ENCODE assay signal across 15 cellular contexts in the genomic region with DNA sequence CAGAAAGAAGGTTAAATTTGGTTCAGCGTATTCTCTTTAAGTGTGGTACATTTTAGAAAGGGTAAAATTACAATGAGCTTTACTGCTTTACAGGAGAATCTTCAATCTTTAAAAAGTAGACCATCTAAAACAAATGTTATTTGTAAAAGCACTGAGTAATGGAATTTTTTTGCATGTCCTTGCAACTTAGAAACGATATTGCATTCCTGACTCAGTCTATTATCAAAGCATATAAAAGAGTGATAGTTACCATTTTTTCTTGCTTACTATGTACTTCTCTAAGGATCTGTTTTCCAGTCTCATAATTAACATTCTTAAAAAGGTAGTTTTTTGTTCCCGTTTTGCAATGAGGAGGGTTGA. TPM values are rescaled to one million over a fixed set of nuclear protein-coding genes. Genes with fewer than 3 reads are reported as not detected.
DNase-seq lines count a peak whose midpoint lies in the region; ATAC-seq and TF ChIP-seq lines count a peak whose summit lies in the region.
"Had no signal": no experiment of that assay in that cellular context is flagged by ENCODE, and none has a peak within 500 bp of the region (broad histone marks: within the 10 kb centered on the region; RNA-seq: fewer than 3 reads in every experiment).

No MANE protein-coding gene starts in this region.

- H3K27ac ChIP-seq in CD4-positive, alpha-beta T cell (ENCODE audit: low read depth, low read length): peak overlapping the region; percentile 85
- H3K27ac ChIP-seq: gastrocnemius medialis, left ventricle myocardium inferior had no signal

- no peaks in the 10 kb centered on the region for H3K9me3 ChIP-seq in CD4-positive, alpha-beta T cell (ENCODE audit: control insufficient read depth, low read length)
- H3K9me3 ChIP-seq: gastrocnemius medialis, left ventricle myocardium inferior, transverse colon had no signal

- POLR2A ChIA-PET in CD4-positive, alpha-beta T cell (lab: Charles Lee): interaction anchor here (1.0 to 8.8 kb wide), 16 partner anchors 8 to 229 kb away, joined by 3 to 116 read pairs (median 11); a partner anchor contains a TSS
- POLR2A ChIA-PET in activated CD8-positive, alpha-beta T cell treated with anti-CD3 and anti-CD28 coated beads for 36 hours (lab: Charles Lee): interaction anchor here (0.6 to 3.9 kb wide), 6 partner anchors 8 to 41 kb away, joined by 3 to 15 read pairs (median 3); no protein-coding TSS in a partner anchor

- intact Hi-C loops in CD4-positive, alpha-beta T cell (cut with DNase I, micrococcal nuclease): no loop called here
- intact Hi-C loops in Calu3 (cut with micrococcal nuclease; ENCODE audit: unreplicated experiment): loop anchor here (5.0 to 10.0 kb wide), 4 partner anchors 112 to 275 kb away; a partner anchor contains a TSS
- intact Hi-C loops in activated CD8-positive, alpha-beta T cell treated with anti-CD3 and anti-CD28 coated beads for 36 hours (cut with micrococcal nuclease): no loop called here

- no peaks in the 10 kb centered on the region for H3K9me3 Mint-ChIP-seq in CD4-positive, alpha-beta T cell
- H3K9me3 Mint-ChIP-seq in Calu3 (ENCODE audit: low read depth, unreplicated experiment) (peaks cover 3% of the 10 kb centered on the region), mesothelial cell of epicardium (no peaks in the 10 kb centered on the region)
- peaks cover 1% of the 10 kb centered on the region for H3K9me3 Mint-ChIP-seq in activated CD8-positive, alpha-beta T cell treated with anti-CD3 and anti-CD28 coated beads for 36 hours

- H3K4me3 Mint-ChIP-seq in CD4-positive, alpha-beta T cell: peak overlapping the region; percentile 95
- H3K4me3 Mint-ChIP-seq in Calu3 (ENCODE audit: low read depth, unreplicated experiment) (peak overlapping the region; percentile 82), mesothelial cell of epicardium (no peak overlapping the region)
- peak overlapping the region; percentile 76 for H3K4me3 Mint-ChIP-seq in activated CD8-positive, alpha-beta T cell treated with anti-CD3 and anti-CD28 coated beads for 36 hours

- H3K27me3 ChIP-seq in CD4-positive, alpha-beta T cell (ENCODE audit: control insufficient read depth, insufficient read depth, low read length): no peaks in the 10 kb centered on the region
- H3K27me3 ChIP-seq: gastrocnemius medialis, transverse colon had no signal

- peaks cover 51% of the 10 kb centered on the region for H3K36me3 Mint-ChIP-seq in CD4-positive, alpha-beta T cell (ENCODE audit: low read depth)
- H3K36me3 Mint-ChIP-seq in Calu3 (ENCODE audit: insufficient read depth, unreplicated experiment) (peaks cover 33% of the 10 kb centered on the region), mesothelial cell of epicardium (peaks cover 7% of the 10 kb centered on the region)
- peaks cover 44% of the 10 kb centered on the region for H3K36me3 Mint-ChIP-seq in activated CD8-positive, alpha-beta T cell treated with anti-CD3 and anti-CD28 coated beads for 36 hours (ENCODE audit: low read depth)

- no peak for TF ChIP-seq CTCF in CD4-positive, alpha-beta T cell (IDR thresholded peaks at IDR 0.05)
- TF ChIP-seq CTCF in Calu3 (IDR thresholded peaks at IDR 0.05; ENCODE audit: unreplicated experiment): no peak
- TF ChIP-seq CTCF in activated CD8-positive, alpha-beta T cell treated with anti-CD3 and anti-CD28 coated beads for 36 hours (IDR thresholded peaks at IDR 0.05): no peak
- no peak for TF ChIP-seq CTCF in mesothelial cell of epicardium (IDR thresholded peaks at IDR 0.05; ENCODE audit: unreplicated experiment)

- H3K27me3 Mint-ChIP-seq in CD4-positive, alpha-beta T cell: no peaks in the 10 kb centered on the region
- H3K27me3 Mint-ChIP-seq in Calu3 (ENCODE audit: unreplicated experiment) (no peaks in the 10 kb centered on the region), mesothelial cell of epicardium (ENCODE audit: low read depth) (no peaks in the 10 kb centered on the region)
- H3K27me3 Mint-ChIP-seq in activated CD8-positive, alpha-beta T cell treated with anti-CD3 and anti-CD28 coated beads for 36 hours: no peaks in the 10 kb centered on the region

- DNase-seq in CD4-positive, alpha-beta T cell: no peak
- no peak for DNase-seq in Calu3
- DNase-seq in activated CD8-positive, alpha-beta T cell treated with anti-CD3 and anti-CD28 coated beads for 36 hours: no peak
- no peak for DNase-seq in mesothelial cell of epicardium (ENCODE audit: low spot score in 2 of 2, unreplicated experiment in 2 of 2)
- no peak for DNase-seq in glomerular visceral epithelial cell (ENCODE audit: extremely low spot score)
- no peak for DNase-seq in NCI-H1930 (lab: John Stamatoyannopoulos, UW)
- DNase-seq: anterior cingulate cortex, gastrocnemius medialis, H7, left ventricle myocardium inferior, MV-4-11, NCI-H2081 treated with DMSO at 0.1 percent for 48 hours, NCI-H524 treated with DMSO at 0.1 percent for 48 hours had no signal

- H3K4me1 Mint-ChIP-seq in CD4-positive, alpha-beta T cell (ENCODE audit: low read depth): peaks cover 67% of the 10 kb centered on the region
- H3K4me1 Mint-ChIP-seq in Calu3 (ENCODE audit: low read depth, unreplicated experiment): peaks cover 56% of the 10 kb centered on the region
- H3K4me1 Mint-ChIP-seq in activated CD8-positive, alpha-beta T cell treated with anti-CD3 and anti-CD28 coated beads for 36 hours (ENCODE audit: low read depth): peaks cover 74% of the 10 kb centered on the region
- H3K4me1 Mint-ChIP-seq in mesothelial cell of epicardium: peaks cover 46% of the 10 kb centered on the region

- ATAC-seq in CD4-positive, alpha-beta T cell (ENCODE audit: poor library complexity): no peak
- no peak for ATAC-seq in activated CD8-positive, alpha-beta T cell treated with anti-CD3 and anti-CD28 coated beads for 36 hours
- ATAC-seq in HG02852 (IDR thresholded peaks at IDR 0.05; ENCODE audit: unreplicated experiment): no peak
- ATAC-seq: gastrocnemius medialis had no signal

- CTCF ChIA-PET in CD4-positive, alpha-beta T cell (lab: Charles Lee): interaction anchor here (0.8 to 2.6 kb wide), 6 partner anchors 12 to 111 kb away, joined by 3 to 9 read pairs (median 4); no protein-coding TSS in a partner anchor
- CTCF ChIA-PET in Calu3 (lab: Charles Lee): interaction anchor here (1.2 to 1.4 kb wide), 2 partner anchors 11 to 112 kb away, joined by 3 read pairs; no protein-coding TSS in a partner anchor
- CTCF ChIA-PET in activated CD8-positive, alpha-beta T cell treated with anti-CD3 and anti-CD28 coated beads for 36 hours (lab: Charles Lee): interaction anchor here (0.7 to 1.9 kb wide), 7 partner anchors 10 to 112 kb away, joined by 3 to 12 read pairs (median 5); no protein-coding TSS in a partner anchor

- no TSS peak for BruUV-seq in Calu3 (replicated peaks; lab: Mats Ljungman, UMichigan)

- peak overlapping the region; percentile 95 for H3K27ac Mint-ChIP-seq in CD4-positive, alpha-beta T cell
- H3K27ac Mint-ChIP-seq in Calu3 (ENCODE audit: unreplicated experiment) (peak overlapping the region; percentile 95), mesothelial cell of epicardium (peak overlapping the region; percentile 41)
- peak overlapping the region; percentile 94 for H3K27ac Mint-ChIP-seq in activated CD8-positive, alpha-beta T cell treated with anti-CD3 and anti-CD28 coated beads for 36 hours

RNA-seq across cellular contexts. Expression of a gene that starts 55.5 kb away (rescaled TPM):
- 100 to 1,000 TPM; 106 to 114 TPM for total RNA-seq in CD4-positive, alpha-beta T cell
- total RNA-seq in Calu3 (2022) (24.2 and 30.6 TPM in 2 replicates), mesothelial cell of epicardium (26.5 to 33.3 TPM (median 28.6 TPM) in 3 replicates)
- total RNA-seq in activated CD8-positive, alpha-beta T cell treated with anti-CD3 and anti-CD28 coated beads for 36 hours: 100 to 1,000 TPM; 135 to 141 TPM

Comparison
In these comparisons a context has a peak if more than half of its experiments do, and no peak if none do; other contexts are left out.
1. H3K27ac Mint-ChIP-seq: peak in every context shown above with its lines; median percentile 95 in CD4-positive, alpha-beta T cell; 95 in Calu3; 94 in activated CD8-positive, alpha-beta T cell treated with anti-CD3 and anti-CD28 coated beads for 36 hours; 41 in mesothelial cell of epicardium.